ENCODE assay signal across 27 cellular contexts in the genomic region with DNA sequence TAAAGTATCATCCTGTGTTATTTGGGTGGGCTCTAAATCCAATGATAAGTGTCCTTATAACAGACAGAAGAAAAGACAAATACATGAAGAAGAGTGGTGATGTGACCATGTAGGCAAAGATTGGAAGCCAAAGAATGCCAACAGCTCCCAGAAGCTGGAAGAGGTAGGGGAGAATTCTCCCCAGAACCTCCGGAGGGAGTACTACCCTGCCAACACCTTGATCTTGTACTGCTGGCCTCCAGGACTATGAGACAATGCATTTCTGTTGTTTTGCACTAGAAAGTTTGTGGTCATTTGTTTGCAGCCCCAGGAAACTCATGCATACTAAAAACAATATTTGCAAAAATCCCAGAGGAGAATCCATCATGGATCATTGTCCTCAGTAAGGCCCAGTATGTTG.
"Had no signal": no experiment of that assay in that cellular context is flagged by ENCODE, and none has a peak within 500 bp of the region (broad histone marks: within the 10 kb centered on the region; RNA-seq: fewer than 3 reads in every experiment).

No MANE protein-coding gene starts in this region.

- H3K27ac ChIP-seq: brain microvascular endothelial cell, epithelial cell of prostate, esophagus squamous epithelium, gastroesophageal sphincter had no signal

- H3K4me3 ChIP-seq: esophagus squamous epithelium, gastroesophageal sphincter had no signal

- DNase-seq: activated CD4-positive, alpha-beta T cell treated with anti-CD3 and anti-CD28 coated beads for 1 hour; activated CD4-positive, alpha-beta T cell treated with anti-CD3 and anti-CD28 coated beads for 4 hours; activated CD4-positive, alpha-beta T cell treated with anti-CD3 and anti-CD28 coated beads, Interleukin-2, amount 10 ng/mL, durations not matched to agents 7 days and 5 days; activated CD4-positive, alpha-beta T cell treated with anti-CD3 and anti-CD28 coated beads, Interleukin-2, amount 50 U/mL, for 48 hours; activated CD8-positive, alpha-beta memory T cell treated with anti-CD3 and anti-CD28 coated beads for 24 hours; activated CD8-positive, alpha-beta T cell treated with anti-CD3 and anti-CD28 coated beads for 36 hours; activated effector memory CD4-positive, alpha-beta T cell treated with Interleukin-2 at 50 U/mL for 16 hours; activated gamma-delta T cell treated with Interleukin-2 at 50 U/mL for 16 hours; activated naive CD4-positive, alpha-beta T cell treated with anti-CD3 and anti-CD28 coated beads, Interleukin-2, amount 50 U/mL, for 16 hours; activated naive CD4-positive, alpha-beta T cell treated with Interleukin-2 at 50 U/mL for 16 hours; activated T-cell treated with anti-CD3 and anti-CD28 coated beads, Interleukin-2, amount 50 U/mL, for 4 hours; amniotic stem cell; anterior cingulate cortex; brain microvascular endothelial cell; cortex of kidney; dermis blood vessel endothelial cell; effector CD4-positive, alpha-beta T cell; effector memory CD8-positive, alpha-beta T cell; esophagus squamous epithelium; foreskin melanocyte; head of caudate nucleus; T-helper 2 cell had no signal

- H3K36me3 Mint-ChIP-seq: activated naive CD8-positive, alpha-beta T cell had no signal

- H3K27ac Mint-ChIP-seq: activated CD4-positive, alpha-beta T cell treated with anti-CD3 and anti-CD28 coated beads, Interleukin-2, amount 10 ng/mL, durations not matched to agents 7 days and 5 days; activated CD8-positive, alpha-beta T cell treated with anti-CD3 and anti-CD28 coated beads for 36 hours; activated naive CD8-positive, alpha-beta T cell; activated T-helper 17 cell treated with anti-CD3 and anti-CD28 coated beads, Interleukin-2, amount 50 U/mL, for 72 hours; effector memory CD8-positive, alpha-beta T cell had no signal

- H3K9me3 Mint-ChIP-seq: activated CD4-positive, alpha-beta T cell treated with anti-CD3 and anti-CD28 coated beads, Interleukin-2, amount 10 ng/mL, durations not matched to agents 7 days and 5 days; activated CD8-positive, alpha-beta T cell treated with anti-CD3 and anti-CD28 coated beads for 36 hours; activated T-cell treated with anti-CD3 and anti-CD28 coated beads, Interleukin-2, amount 50 U/mL, for 4 hours; activated T-helper 17 cell treated with anti-CD3 and anti-CD28 coated beads, Interleukin-2, amount 50 U/mL, for 72 hours; effector memory CD8-positive, alpha-beta T cell had no signal

- H3K36me3 ChIP-seq: brain microvascular endothelial cell, esophagus squamous epithelium, gastroesophageal sphincter had no signal

- ATAC-seq: activated CD8-positive, alpha-beta T cell treated with anti-CD3 and anti-CD28 coated beads for 36 hours; activated T-cell treated with anti-CD3 and anti-CD28 coated beads, Interleukin-2, amount 50 U/mL, for 4 hours; activated T-helper 17 cell treated with anti-CD3 and anti-CD28 coated beads, Interleukin-2, amount 50 U/mL, for 72 hours; effector memory CD8-positive, alpha-beta T cell; gastroesophageal sphincter had no signal

- H3K9me3 ChIP-seq: esophagus squamous epithelium, gastroesophageal sphincter had no signal

- H3K27me3 Mint-ChIP-seq: activated CD4-positive, alpha-beta T cell treated with anti-CD3 and anti-CD28 coated beads, Interleukin-2, amount 10 ng/mL, durations not matched to agents 7 days and 5 days had no signal

- H3K4me1 Mint-ChIP-seq: activated T-helper 17 cell treated with anti-CD3 and anti-CD28 coated beads, Interleukin-2, amount 50 U/mL, for 72 hours; central memory CD8-positive, alpha-beta T cell had no signal

- H3K4me3 Mint-ChIP-seq: activated CD4-positive, alpha-beta T cell treated with anti-CD3 and anti-CD28 coated beads, Interleukin-2, amount 10 ng/mL, durations not matched to agents 7 days and 5 days; activated CD8-positive, alpha-beta T cell treated with anti-CD3 and anti-CD28 coated beads for 36 hours; activated naive CD8-positive, alpha-beta T cell; activated T-cell treated with anti-CD3 and anti-CD28 coated beads, Interleukin-2, amount 50 U/mL, for 4 hours; activated T-helper 17 cell treated with anti-CD3 and anti-CD28 coated beads, Interleukin-2, amount 50 U/mL, for 72 hours; central memory CD8-positive, alpha-beta T cell; effector memory CD8-positive, alpha-beta T cell had no signal

- H3K27me3 ChIP-seq: brain microvascular endothelial cell, esophagus squamous epithelium, gastroesophageal sphincter had no signal
